ENCODE assay signal across 19 cellular contexts in the genomic region with DNA sequence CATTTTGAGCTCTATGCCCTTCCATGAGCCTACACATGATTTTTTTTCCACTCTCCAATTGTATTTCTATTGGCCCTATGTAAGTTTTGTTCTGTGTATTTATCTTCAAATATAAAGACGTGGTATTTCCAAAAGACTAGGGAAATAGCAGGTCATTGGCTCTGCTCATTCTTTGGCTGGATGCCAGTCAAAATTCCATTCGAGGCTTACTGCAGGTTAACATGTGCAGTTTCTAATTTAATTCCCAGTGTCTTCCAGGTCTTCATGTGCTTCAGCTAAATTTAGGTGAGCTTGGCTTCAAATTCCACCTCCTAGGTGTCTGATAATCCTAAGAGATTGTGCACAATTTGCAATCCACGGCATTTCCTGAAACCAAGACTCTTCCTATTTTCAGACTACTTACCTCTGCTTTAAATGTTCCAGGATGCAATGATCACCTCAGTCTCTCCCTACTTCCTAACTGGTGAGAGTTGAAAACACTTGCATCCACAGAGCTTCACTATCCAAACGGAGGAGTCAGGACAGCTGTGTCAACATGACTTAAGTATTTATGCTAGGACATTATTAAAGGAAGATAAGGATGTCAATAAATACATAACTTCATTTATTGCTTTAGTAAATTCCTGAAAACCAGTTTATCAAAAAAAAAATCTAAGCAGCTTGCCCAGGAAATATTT.
A peak's percentile ranks its signal among the peaks of the same experiment; 100 is the strongest.
DNase-seq lines count a peak whose midpoint lies in the region; ATAC-seq, FAIRE-seq and TF ChIP-seq lines count a peak whose summit lies in the region.
"Had no signal": no experiment of that assay in that cellular context is flagged by ENCODE, and none has a peak within 500 bp of the region (broad histone marks: within the 10 kb centered on the region; RNA-seq: fewer than 3 reads in every experiment).

No MANE protein-coding gene starts in this region.

- H3K4me3 ChIP-seq in mammary epithelial cell (replicated peaks in 1 of 3; ENCODE audit: insufficient read depth in 1 of 3, low read depth in 2 of 3, low read length in 3 of 3) = no peak overlapping the region
- no peak overlapping the region for H3K4me3 ChIP-seq in SJCRH30
- no peak overlapping the region for H3K4me3 ChIP-seq in endothelial cell of umbilical vein (replicated peaks in 1 of 3; ENCODE audit: insufficient read depth in 1 of 3, low read depth in 1 of 3, low read length in 3 of 3)
- no peak overlapping the region for H3K4me3 ChIP-seq in Karpas-422 (ENCODE audit: low read length)
- H3K4me3 ChIP-seq: Peyer's patch had no signal

- peaks cover 9% of the 10 kb centered on the region for H3K4me1 ChIP-seq in mammary epithelial cell (ENCODE audit: insufficient read depth, low read length)
- peaks cover 23% of the 10 kb centered on the region for H3K4me1 ChIP-seq in SJCRH30
- H3K4me1 ChIP-seq in endothelial cell of umbilical vein (ENCODE audit: control insufficient read depth, extremely low read depth, insufficient read depth, low read length) = peaks cover 18% of the 10 kb centered on the region
- H3K4me1 ChIP-seq in Karpas-422 (ENCODE audit: low read length) = no peaks in the 10 kb centered on the region
- H3K4me1 ChIP-seq: BE2C, Peyer's patch had no signal

- H3K27me3 ChIP-seq in mammary epithelial cell (ENCODE audit: insufficient read depth, low read length) (no peaks in the 10 kb centered on the region), SJCRH30 (no peaks in the 10 kb centered on the region), endothelial cell of umbilical vein (ENCODE audit: control insufficient read depth in 2 of 2, insufficient read depth in 2 of 2, low read length in 2 of 2) (no peaks in the 10 kb centered on the region), Karpas-422 (ENCODE audit: low read length) (no peaks in the 10 kb centered on the region)
- H3K27me3 ChIP-seq: BE2C, Peyer's patch had no signal

- TF ChIP-seq POLR2A in endothelial cell of umbilical vein (IDR thresholded peaks at IDR 0.05; ENCODE audit: low read depth, low read length) = no peak

- H3K79me2 ChIP-seq in mammary epithelial cell (ENCODE audit: insufficient read depth, low read length) (no peaks in the 10 kb centered on the region), endothelial cell of umbilical vein (ENCODE audit: control insufficient read depth, insufficient read depth, low read length) (no peaks in the 10 kb centered on the region), Karpas-422 (ENCODE audit: low read length) (no peaks in the 10 kb centered on the region)

- POLR2A ChIA-PET in MCF 10A (lab: Yijun Ruan, JAX) (interaction anchor here (0.6 to 0.7 kb wide), 2 partner anchors 319 to 1319 kb away, joined by 3 to 4 read pairs; no protein-coding TSS in a partner anchor), endothelial cell of umbilical vein (lab: Charles Lee) (no interaction called here)

- peaks cover 5% of the 10 kb centered on the region for H3K36me3 Mint-ChIP-seq in MCF 10A (ENCODE audit: insufficient read depth, unreplicated experiment)
- no peaks in the 10 kb centered on the region for H3K36me3 Mint-ChIP-seq in activated CD8-positive, alpha-beta memory T cell treated with anti-CD3 and anti-CD28 coated beads, Interleukin-2, amount 10 ng/mL, durations not matched to agents 7 days and 5 days
- H3K36me3 Mint-ChIP-seq: CD8-positive, alpha-beta T cell had no signal

- H3K9me2 ChIP-seq in Karpas-422 (replicated peaks; ENCODE audit: insufficient read depth, low read length) = no peaks in the 10 kb centered on the region; the same call in 1 of the 2 replicates

- TF ChIP-seq CTCF in mammary epithelial cell (conservative IDR thresholded peaks at IDR 0.05 in 1 of 2, IDR thresholded peaks at IDR 0.05 in 1 of 2; ENCODE audit: extremely low read depth in 1 of 2, insufficient read depth in 1 of 2, low read depth in 1 of 2, low read length in 2 of 2) (no peak), MCF 10A (IDR thresholded peaks at IDR 0.05; ENCODE audit: unreplicated experiment) (no peak), endothelial cell of umbilical vein (IDR thresholded peaks at IDR 0.05; ENCODE audit: extremely low read depth in 1 of 2, insufficient read depth in 1 of 2, low read depth in 1 of 2, low read length in 2 of 2) (no peak)

- in situ Hi-C loops in mammary epithelial cell (cut with MboI; ENCODE audit: low sequenced_read_pairs in 2 of 2) = no loop called here

- H3K9me3 Mint-ChIP-seq in MCF 10A (ENCODE audit: unreplicated experiment) = no peaks in the 10 kb centered on the region
- peaks cover 3% of the 10 kb centered on the region for H3K9me3 Mint-ChIP-seq in activated CD8-positive, alpha-beta memory T cell treated with anti-CD3 and anti-CD28 coated beads, Interleukin-2, amount 10 ng/mL, durations not matched to agents 7 days and 5 days (ENCODE audit: low read depth)

- no peak overlapping the region for H3K4me3 Mint-ChIP-seq in MCF 10A (ENCODE audit: unreplicated experiment)
- no peak overlapping the region for H3K4me3 Mint-ChIP-seq in activated CD8-positive, alpha-beta memory T cell treated with anti-CD3 and anti-CD28 coated beads, Interleukin-2, amount 10 ng/mL, durations not matched to agents 7 days and 5 days
- H3K4me3 Mint-ChIP-seq: CD8-positive, alpha-beta T cell had no signal

- no peaks in the 10 kb centered on the region for H3K9me1 ChIP-seq in endothelial cell of umbilical vein (replicated peaks; ENCODE audit: control insufficient read depth, extremely low read depth, insufficient read depth, low read length)

- H3K36me3 ChIP-seq in mammary epithelial cell (ENCODE audit: insufficient read depth, low read length) (no peaks in the 10 kb centered on the region), SJCRH30 (no peaks in the 10 kb centered on the region), endothelial cell of umbilical vein (ENCODE audit: control insufficient read depth in 2 of 2, extremely low read depth in 1 of 2, insufficient read depth in 2 of 2, low read length in 2 of 2) (no peaks in the 10 kb centered on the region), Karpas-422 (ENCODE audit: insufficient read depth, low read length) (no peaks in the 10 kb centered on the region)
- H3K36me3 ChIP-seq: BE2C, Peyer's patch had no signal

- ATAC-seq in activated CD8-positive, alpha-beta memory T cell treated with anti-CD3 and anti-CD28 coated beads, Interleukin-2, amount 10 ng/mL, durations not matched to agents 7 days and 5 days = no peak
- ATAC-seq in HG03354 (IDR thresholded peaks at IDR 0.05; ENCODE audit: poor library complexity, severe bottlenecking, unreplicated experiment) = no peak
- ATAC-seq: CD8-positive, alpha-beta T cell had no signal

- H2AFZ ChIP-seq in mammary epithelial cell (ENCODE audit: low read depth, low read length) = peak overlapping the region; percentile 38
- no peak overlapping the region for H2AFZ ChIP-seq in endothelial cell of umbilical vein (ENCODE audit: low read depth, low read length)
- H2AFZ ChIP-seq in Karpas-422 (ENCODE audit: low read length) = no peak overlapping the region

- DNase-seq in mammary epithelial cell (no peak), MCF 10A (ENCODE audit: unreplicated experiment) (no peak), SJCRH30 (peak; percentile 24 to 56), endothelial cell of umbilical vein (ENCODE audit: low read depth, low spot score) (peak; percentile 80), Karpas-422 (no peak), KG1 (lab: John Stamatoyannopoulos, UW) (no peak)
- DNase-seq in activated CD8-positive, alpha-beta memory T cell treated with anti-CD3 and anti-CD28 coated beads, Interleukin-2, amount 10 ng/mL, durations not matched to agents 7 days and 5 days = no peak
- DNase-seq: 8988T; BE2C; CD8-positive, alpha-beta T cell; H7; NCI-H1048; NCI-H1436 treated with DMSO at 0.1 percent for 48 hours; NCI-H2081; NCI-H524; Peyer's patch; SIG-M5 had no signal

- H3K27me3 Mint-ChIP-seq in MCF 10A (ENCODE audit: insufficient read depth, unreplicated experiment) = no peaks in the 10 kb centered on the region
- no peaks in the 10 kb centered on the region for H3K27me3 Mint-ChIP-seq in activated CD8-positive, alpha-beta memory T cell treated with anti-CD3 and anti-CD28 coated beads, Interleukin-2, amount 10 ng/mL, durations not matched to agents 7 days and 5 days

- H3K27ac ChIP-seq in mammary epithelial cell (ENCODE audit: insufficient read depth, low read depth, low read length) (no peak overlapping the region), SJCRH30 (no peak overlapping the region), endothelial cell of umbilical vein (ENCODE audit: insufficient read depth, low read depth, low read length) (no peak overlapping the region), Karpas-422 (ENCODE audit: low read length) (no peak overlapping the region)
- H3K27ac ChIP-seq: Peyer's patch had no signal

- dilution Hi-C loops in mammary epithelial cell (cut with HindIII; ENCODE audit: low sequenced_read_pairs) (no loop called here), endothelial cell of umbilical vein (cut with MboI; ENCODE audit: extremely low pct_ligation_motif_present, low sequenced_read_pairs) (no loop called here)

- CTCF ChIA-PET in mammary epithelial cell (lab: Charles Lee; ENCODE audit: low non-redundant PET) (no interaction called here), MCF 10A (lab: Yijun Ruan, JAX) (interaction anchor here (0.7 kb wide), 1 partner anchor 182 kb away, joined by 3 read pairs; no protein-coding TSS in a partner anchor), endothelial cell of umbilical vein (lab: Charles Lee) (interaction anchor here (1.0 to 1.3 kb wide), 4 partner anchors 19 to 236 kb away, joined by 3 to 4 read pairs (median 3); partner anchors contain the start of gene COL12A1)
- CTCF ChIA-PET in activated CD8-positive, alpha-beta memory T cell treated with anti-CD3 and anti-CD28 coated beads, Interleukin-2, amount 10 ng/mL, durations not matched to agents 7 days and 5 days (lab: Charles Lee) = no interaction called here

- H3K9me3 ChIP-seq in mammary epithelial cell (replicated peaks; ENCODE audit: insufficient read depth, low read length) (peaks cover 4% of the 10 kb centered on the region), SJCRH30 (replicated peaks) (no peaks in the 10 kb centered on the region), endothelial cell of umbilical vein (replicated peaks; ENCODE audit: control insufficient read depth, insufficient read depth, low read length) (no peaks in the 10 kb centered on the region), Karpas-422 (ENCODE audit: low read length) (no peaks in the 10 kb centered on the region)
- H3K9me3 ChIP-seq: BE2C, Peyer's patch had no signal

- 72% methylated on average over 4 of the region's 4 CpGs for WGBS in mammary epithelial cell (ENCODE audit: low coverage, missing lambda C conversion rate)

- intact Hi-C loops in mammary epithelial cell (cut with micrococcal nuclease) (no loop called here), MCF 10A (cut with micrococcal nuclease) (no loop called here), endothelial cell of umbilical vein (cut with micrococcal nuclease) (loop anchor here (1.0 to 10.0 kb wide), 4 partner anchors 13 to 832 kb away; partner anchors contain the start of gene COL12A1)

- no peak overlapping the region for H3K4me2 ChIP-seq in mammary epithelial cell (ENCODE audit: insufficient read depth, low read depth, low read length)
- H3K4me2 ChIP-seq in endothelial cell of umbilical vein (ENCODE audit: insufficient read depth, low read length) = peak overlapping the region; percentile 25
- no peak overlapping the region for H3K4me2 ChIP-seq in Karpas-422 (ENCODE audit: low read depth, low read length, poor library complexity, severe bottlenecking)

- H3K4me1 Mint-ChIP-seq in MCF 10A (ENCODE audit: insufficient read depth, unreplicated experiment) = peaks cover 21% of the 10 kb centered on the region
- H3K4me1 Mint-ChIP-seq in activated CD8-positive, alpha-beta memory T cell treated with anti-CD3 and anti-CD28 coated beads, Interleukin-2, amount 10 ng/mL, durations not matched to agents 7 days and 5 days = no peaks in the 10 kb centered on the region

- FAIRE-seq in endothelial cell of umbilical vein (lab: Jason Lieb, UNC) = peak; percentile 8
- FAIRE-seq: GM19239 had no signal

- BruUV-seq in mammary epithelial cell (replicated peaks; lab: Mats Ljungman, UMichigan) (no TSS peak), MCF 10A (replicated peaks; lab: Mats Ljungman, UMichigan) (no TSS peak), endothelial cell of umbilical vein (replicated peaks; lab: Mats Ljungman, UMichigan) (no TSS peak)

- no peaks in the 10 kb centered on the region for H4K20me1 ChIP-seq in mammary epithelial cell (ENCODE audit: insufficient read depth, low read length)
- no peaks in the 10 kb centered on the region for H4K20me1 ChIP-seq in endothelial cell of umbilical vein (replicated peaks; ENCODE audit: control insufficient read depth, extremely low read depth, insufficient read depth, low read length)
- no peaks in the 10 kb centered on the region for H4K20me1 ChIP-seq in Karpas-422 (ENCODE audit: insufficient read depth, low read depth, low read length)

- H3K9ac ChIP-seq in mammary epithelial cell (ENCODE audit: insufficient read depth, low read length) = no peak overlapping the region
- no peak overlapping the region for H3K9ac ChIP-seq in endothelial cell of umbilical vein (replicated peaks; ENCODE audit: extremely low read depth, insufficient read depth, low read length)
- H3K9ac ChIP-seq in Karpas-422 (ENCODE audit: low read length) = no peak overlapping the region

- no peak overlapping the region for H3K27ac Mint-ChIP-seq in MCF 10A (ENCODE audit: low read depth, unreplicated experiment)
- H3K27ac Mint-ChIP-seq in activated CD8-positive, alpha-beta memory T cell treated with anti-CD3 and anti-CD28 coated beads, Interleukin-2, amount 10 ng/mL, durations not matched to agents 7 days and 5 days = no peak overlapping the region
- H3K27ac Mint-ChIP-seq: CD8-positive, alpha-beta T cell had no signal

Comparison
In these comparisons a context has a peak if more than half of its experiments do, and no peak if none do; other contexts are left out.
1. CTCF ChIA-PET loops: an anchor here in MCF 10A (0.7 kb wide) and endothelial cell of umbilical vein (1.0 to 1.3 kb wide); none called in mammary epithelial cell and activated CD8-positive, alpha-beta memory T cell treated with anti-CD3 and anti-CD28 coated beads, Interleukin-2, amount 10 ng/mL, durations not matched to agents 7 days and 5 days.
2. DNase-seq: peak in SJCRH30 (2 of 2) and endothelial cell of umbilical vein (single experiment); none in mammary epithelial cell (single experiment), MCF 10A (single experiment), Karpas-422 (single experiment), activated CD8-positive, alpha-beta memory T cell treated with anti-CD3 and anti-CD28 coated beads, Interleukin-2, amount 10 ng/mL, durations not matched to agents 7 days and 5 days (single experiment) and KG1 (single experiment).